9 cellular contexts compared by ENCODE assay signal in genomic region chr3:114624676-114625181, GRCh38.
A peak's percentile ranks its signal among the peaks of the same experiment; 100 is the strongest.
DNase-seq lines count a peak whose midpoint lies in the region; ATAC-seq and TF ChIP-seq lines count a peak whose summit lies in the region.
"Had no signal": no experiment of that assay in that cellular context is flagged by ENCODE, and none has a peak within 500 bp of the region (broad histone marks: within the 10 kb centered on the region; RNA-seq: fewer than 3 reads in every experiment).

No MANE protein-coding gene starts in this region.

- H3K9me3 Mint-ChIP-seq in chondrocyte (ENCODE audit: low read depth) = no peaks in the 10 kb centered on the region
- no peaks in the 10 kb centered on the region for H3K9me3 Mint-ChIP-seq in stimulated activated naive B cell treated with anti-CD40 and anti-IgM and Interleukin-4, amounts not matched to agents 10 μg/mL and 1 μg/mL and 100 μg/mL, for 72 hours
- H3K9me3 Mint-ChIP-seq: activated naive CD8-positive, alpha-beta T cell treated with anti-CD3 and anti-CD28 coated beads, Interleukin-2, amount 10 ng/mL, durations not matched to agents 7 days and 5 days had no signal

- no peaks in the 10 kb centered on the region for H3K36me3 Mint-ChIP-seq in chondrocyte (ENCODE audit: low read depth)
- peaks cover 11% of the 10 kb centered on the region in 2 donors for H3K36me3 Mint-ChIP-seq in stimulated activated naive B cell treated with anti-CD40 and anti-IgM and Interleukin-4, amounts not matched to agents 10 μg/mL and 1 μg/mL and 100 μg/mL, for 72 hours

- TF ChIP-seq CTCF in NB4 (IDR thresholded peaks at IDR 0.05; ENCODE audit: low read depth, low read length) (no peak), chondrocyte (IDR thresholded peaks at IDR 0.05) (no peak)

- H3K4me3 Mint-ChIP-seq in chondrocyte (ENCODE audit: unreplicated experiment) = peak overlapping the region; percentile 71
- H3K4me3 Mint-ChIP-seq in stimulated activated naive B cell treated with anti-CD40 and anti-IgM and Interleukin-4, amounts not matched to agents 10 μg/mL and 1 μg/mL and 100 μg/mL, for 72 hours = no peak overlapping the region
- H3K4me3 Mint-ChIP-seq: activated naive CD8-positive, alpha-beta T cell treated with anti-CD3 and anti-CD28 coated beads, Interleukin-2, amount 10 ng/mL, durations not matched to agents 7 days and 5 days had no signal

- peaks cover 64% of the 10 kb centered on the region for H3K4me1 Mint-ChIP-seq in chondrocyte (ENCODE audit: low read depth)
- peaks cover 24 to 27% of the 10 kb centered on the region in 2 donors for H3K4me1 Mint-ChIP-seq in stimulated activated naive B cell treated with anti-CD40 and anti-IgM and Interleukin-4, amounts not matched to agents 10 μg/mL and 1 μg/mL and 100 μg/mL, for 72 hours
- H3K4me1 Mint-ChIP-seq: activated naive CD8-positive, alpha-beta T cell treated with anti-CD3 and anti-CD28 coated beads, Interleukin-2, amount 10 ng/mL, durations not matched to agents 7 days and 5 days had no signal

- H3K27me3 Mint-ChIP-seq in chondrocyte (ENCODE audit: low read depth) = no peaks in the 10 kb centered on the region
- no peaks in the 10 kb centered on the region for H3K27me3 Mint-ChIP-seq in stimulated activated naive B cell treated with anti-CD40 and anti-IgM and Interleukin-4, amounts not matched to agents 10 μg/mL and 1 μg/mL and 100 μg/mL, for 72 hours
- H3K27me3 Mint-ChIP-seq: activated naive CD8-positive, alpha-beta T cell treated with anti-CD3 and anti-CD28 coated beads, Interleukin-2, amount 10 ng/mL, durations not matched to agents 7 days and 5 days had no signal

- DNase-seq in AG08396 (ENCODE audit: low spot score) (peak; percentile 84), NB4 (ENCODE audit: low read depth) (peak; percentile 6), chondrocyte (ENCODE audit: low spot score) (no peak), kidney tubule cell (ENCODE audit: low spot score) (peak; percentile 98), NCI-H345 (lab: John Stamatoyannopoulos, UW) (no peak)
- peak; percentile 8 for DNase-seq in stimulated activated naive B cell treated with anti-CD40 and anti-IgM and Interleukin-4, amounts not matched to agents 10 μg/mL and 1 μg/mL and 100 μg/mL, for 72 hours
- DNase-seq: activated naive CD8-positive, alpha-beta T cell treated with anti-CD3 and anti-CD28 coated beads, Interleukin-2, amount 10 ng/mL, durations not matched to agents 7 days and 5 days had no signal

- ATAC-seq in stimulated activated naive B cell treated with anti-CD40 and anti-IgM and Interleukin-4, amounts not matched to agents 10 μg/mL and 1 μg/mL and 100 μg/mL, for 72 hours (replicated peaks) = peak; percentile 55 to 61
- ATAC-seq in HG03442 (IDR thresholded peaks at IDR 0.05; ENCODE audit: unreplicated experiment) = no peak
- no peak for ATAC-seq in HG03354 (IDR thresholded peaks at IDR 0.05; ENCODE audit: poor library complexity, severe bottlenecking, unreplicated experiment)

- TF ChIP-seq POLR2A in NB4 (IDR thresholded peaks at IDR 0.05; ENCODE audit: extremely low read depth, insufficient read length) = no peak

- H3K27ac Mint-ChIP-seq in chondrocyte (ENCODE audit: unreplicated experiment) = peak overlapping the region; percentile 98
- H3K27ac Mint-ChIP-seq in stimulated activated naive B cell treated with anti-CD40 and anti-IgM and Interleukin-4, amounts not matched to agents 10 μg/mL and 1 μg/mL and 100 μg/mL, for 72 hours = no peak overlapping the region
- H3K27ac Mint-ChIP-seq: activated naive CD8-positive, alpha-beta T cell treated with anti-CD3 and anti-CD28 coated beads, Interleukin-2, amount 10 ng/mL, durations not matched to agents 7 days and 5 days had no signal

- H3K4me3 ChIP-seq in NB4 (ENCODE audit: low read depth, low read length) = no peak overlapping the region

Comparison
In these comparisons a context has a peak if more than half of its experiments do, and no peak if none do; other contexts are left out.
1. DNase-seq: peak in AG08396 (single experiment), NB4 (single experiment), kidney tubule cell (single experiment) and stimulated activated naive B cell treated with anti-CD40 and anti-IgM and Interleukin-4, amounts not matched to agents 10 μg/mL and 1 μg/mL and 100 μg/mL, for 72 hours (single experiment); none in chondrocyte (single experiment) and NCI-H345 (single experiment).
2. ATAC-seq: peak in stimulated activated naive B cell treated with anti-CD40 and anti-IgM and Interleukin-4, amounts not matched to agents 10 μg/mL and 1 μg/mL and 100 μg/mL, for 72 hours (2 of 2); none in HG03442 (single experiment) and HG03354 (single experiment).